Comparison of ENCODE assay signal across 14 cellular contexts in genomic region chr6:154736613-154737259, GRCh38. TPM values are rescaled to one million over a fixed set of nuclear protein-coding genes. Genes with fewer than 3 reads are reported as not detected.
DNase-seq lines count a peak whose midpoint lies in the region; ATAC-seq and TF ChIP-seq lines count a peak whose summit lies in the region.
"Had no signal": no experiment of that assay in that cellular context is flagged by ENCODE, and none has a peak within 500 bp of the region (broad histone marks: within the 10 kb centered on the region; RNA-seq: fewer than 3 reads in every experiment).

No MANE protein-coding gene starts in this region.

- POLR2A ChIA-PET in PC-3 (lab: Charles Lee; ENCODE audit: unreplicated experiment): no interaction called here

- H3K9me3 ChIP-seq in PC-3 (ENCODE audit: low read length): no peaks in the 10 kb centered on the region

- H4K20me1 ChIP-seq in PC-3 (ENCODE audit: low read length): peaks cover 51% of the 10 kb centered on the region

- peak overlapping the region; percentile 65 to 70 for H3K27ac Mint-ChIP-seq in natural killer cell
- H3K27ac Mint-ChIP-seq in natural killer cell treated with Interleukin-12 subunit alpha and Interleukin-12 subunit beta and Interleukin-15 and Interleukin-18, amount 100 ng/mL, for 72 hours: peak overlapping the region in 1 of 2 donors; percentile 69
- peak overlapping the region; percentile 39 for H3K27ac Mint-ChIP-seq in dendritic cell treated with granulocyte-macrophage colony-stimulating factor and Interleukin-4, amounts not matched to agents 40 ng/mL and 50 ng/mL, for 4 days
- H3K27ac Mint-ChIP-seq in type B pancreatic cell: peak overlapping the region; percentile 10
- H3K27ac Mint-ChIP-seq: activated CD4-positive, alpha-beta memory T cell treated with anti-CD3 and anti-CD28 coated beads for 36 hours had no signal

- no peaks in the 10 kb centered on the region for H3F3A ChIP-seq in PC-3 (ENCODE audit: low read length, unreplicated experiment)

- peaks cover 77% of the 10 kb centered on the region for H3K79me2 ChIP-seq in PC-3 (ENCODE audit: low read length)

- no peak overlapping the region for H3K27ac ChIP-seq in PC-3 (ENCODE audit: low read length)

- H3K4me2 ChIP-seq in PC-3 (ENCODE audit: low read length): peak overlapping the region; percentile 10; the same call in 1 of the 2 replicates

- H3K4me3 ChIP-seq in PC-3 (ENCODE audit: low read length): no peak overlapping the region

- peaks cover 9% of the 10 kb centered on the region for H3K4me1 ChIP-seq in PC-3 (ENCODE audit: insufficient read depth, low read length)

- CTCF ChIA-PET in PC-3 (lab: Charles Lee): no interaction called here

- DNase-seq in natural killer cell (no peak), PC-3 (no peak), type B pancreatic cell (ENCODE audit: extremely low spot score, unreplicated experiment) (no peak)
- DNase-seq in natural killer cell treated with Interleukin-12 subunit alpha and Interleukin-12 subunit beta and Interleukin-15 and Interleukin-18, amount 100 ng/mL, for 72 hours (ENCODE audit: low spot score): no peak
- DNase-seq: activated CD4-positive, alpha-beta memory T cell treated with anti-CD3 and anti-CD28 coated beads for 36 hours; activated naive CD4-positive, alpha-beta T cell treated with anti-CD3 and anti-CD28 coated beads, Interleukin-2, amount 50 U/mL, for 16 hours; DMS79 treated with DMSO at 0.1 percent for 48 hours; NCI-H1436 treated with DMSO at 0.1 percent for 48 hours; stimulated activated CD4-positive, alpha-beta T cell treated with anti-CD3 and anti-CD28 coated beads, Interleukin-1b, Interleukin-23, amount 100 ng/mL, for 48 hours; SW 1271 had no signal

- TF ChIP-seq CTCF in natural killer cell (IDR thresholded peaks at IDR 0.05) (no peak), PC-3 (conservative IDR thresholded peaks at IDR 0.05; ENCODE audit: low read depth, low read length) (no peak), type B pancreatic cell (conservative IDR thresholded peaks at IDR 0.05) (no peak)

- H3K27me3 ChIP-seq in PC-3 (ENCODE audit: low read length): no peaks in the 10 kb centered on the region

- H3K36me3 Mint-ChIP-seq in natural killer cell (no peaks in the 10 kb centered on the region), type B pancreatic cell (peaks cover 13% of the 10 kb centered on the region)
- H3K36me3 Mint-ChIP-seq in natural killer cell treated with Interleukin-12 subunit alpha and Interleukin-12 subunit beta and Interleukin-15 and Interleukin-18, amount 100 ng/mL, for 72 hours: no peaks in the 10 kb centered on the region
- peaks cover 50% of the 10 kb centered on the region for H3K36me3 Mint-ChIP-seq in dendritic cell treated with granulocyte-macrophage colony-stimulating factor and Interleukin-4, amounts not matched to agents 40 ng/mL and 50 ng/mL, for 4 days (ENCODE audit: low read depth)

- H3K27me3 Mint-ChIP-seq in natural killer cell (ENCODE audit: low read depth in 2 of 2): no peaks in the 10 kb centered on the region
- H3K27me3 Mint-ChIP-seq in natural killer cell treated with Interleukin-12 subunit alpha and Interleukin-12 subunit beta and Interleukin-15 and Interleukin-18, amount 100 ng/mL, for 72 hours: no peaks in the 10 kb centered on the region
- H3K27me3 Mint-ChIP-seq in dendritic cell treated with granulocyte-macrophage colony-stimulating factor and Interleukin-4, amounts not matched to agents 40 ng/mL and 50 ng/mL, for 4 days: no peaks in the 10 kb centered on the region
- H3K27me3 Mint-ChIP-seq in type B pancreatic cell: no peaks in the 10 kb centered on the region
- H3K27me3 Mint-ChIP-seq: activated CD4-positive, alpha-beta memory T cell treated with anti-CD3 and anti-CD28 coated beads for 36 hours had no signal

- H3K4me3 Mint-ChIP-seq in natural killer cell (no peak overlapping the region), type B pancreatic cell (peak overlapping the region; percentile 65)
- H3K4me3 Mint-ChIP-seq in natural killer cell treated with Interleukin-12 subunit alpha and Interleukin-12 subunit beta and Interleukin-15 and Interleukin-18, amount 100 ng/mL, for 72 hours: no peak overlapping the region
- peak overlapping the region; percentile 6 for H3K4me3 Mint-ChIP-seq in dendritic cell treated with granulocyte-macrophage colony-stimulating factor and Interleukin-4, amounts not matched to agents 40 ng/mL and 50 ng/mL, for 4 days
- H3K4me3 Mint-ChIP-seq: activated CD4-positive, alpha-beta memory T cell treated with anti-CD3 and anti-CD28 coated beads for 36 hours had no signal

- ATAC-seq in natural killer cell: no peak
- ATAC-seq in natural killer cell treated with Interleukin-12 subunit alpha and Interleukin-12 subunit beta and Interleukin-15 and Interleukin-18, amount 100 ng/mL, for 72 hours: no peak
- no peak for ATAC-seq in PC-3
- no peak for ATAC-seq in HG03095 (IDR thresholded peaks at IDR 0.05; ENCODE audit: unreplicated experiment)
- ATAC-seq in GM18520 (IDR thresholded peaks at IDR 0.05; ENCODE audit: unreplicated experiment): no peak
- no peak for ATAC-seq in GM18909 (IDR thresholded peaks at IDR 0.05; ENCODE audit: poor library complexity, unreplicated experiment)

- H3K9ac ChIP-seq in PC-3 (ENCODE audit: low read length): no peak overlapping the region

- no peak overlapping the region for H2AFZ ChIP-seq in PC-3 (ENCODE audit: low read length)

- H3K9me2 ChIP-seq in PC-3 (replicated peaks; ENCODE audit: low read length): no peaks in the 10 kb centered on the region

- peaks cover 45 to 64% of the 10 kb centered on the region in 2 donors for H3K4me1 Mint-ChIP-seq in natural killer cell
- peaks cover 40 to 48% of the 10 kb centered on the region in 2 donors for H3K4me1 Mint-ChIP-seq in natural killer cell treated with Interleukin-12 subunit alpha and Interleukin-12 subunit beta and Interleukin-15 and Interleukin-18, amount 100 ng/mL, for 72 hours (ENCODE audit: low read depth in 2 of 2)
- peaks cover 57% of the 10 kb centered on the region for H3K4me1 Mint-ChIP-seq in dendritic cell treated with granulocyte-macrophage colony-stimulating factor and Interleukin-4, amounts not matched to agents 40 ng/mL and 50 ng/mL, for 4 days (ENCODE audit: low read depth)
- peaks cover 37% of the 10 kb centered on the region for H3K4me1 Mint-ChIP-seq in type B pancreatic cell (ENCODE audit: unreplicated experiment)

- intact Hi-C loops in natural killer cell (cut with micrococcal nuclease): no loop called here
- intact Hi-C loops in PC-3 (cut with micrococcal nuclease): no loop called here
- intact Hi-C loops in dendritic cell treated with granulocyte-macrophage colony-stimulating factor and Interleukin-4, amounts not matched to agents 40 ng/mL and 50 ng/mL, for 4 days (cut with micrococcal nuclease): loop anchor here (10.0 kb wide), 1 partner anchor 382 kb away; the partner anchor contains the start of gene IPCEF1

- no TSS peak for BruUV-seq in PC-3 (replicated peaks; lab: Mats Ljungman, UMichigan)

- peaks cover 4% of the 10 kb centered on the region; the same call in 1 of the 2 replicates for H3K36me3 ChIP-seq in PC-3 (ENCODE audit: low read depth, low read length)

- no peaks in the 10 kb centered on the region for H3K9me3 Mint-ChIP-seq in natural killer cell
- no peaks in the 10 kb centered on the region for H3K9me3 Mint-ChIP-seq in natural killer cell treated with Interleukin-12 subunit alpha and Interleukin-12 subunit beta and Interleukin-15 and Interleukin-18, amount 100 ng/mL, for 72 hours
- no peaks in the 10 kb centered on the region for H3K9me3 Mint-ChIP-seq in dendritic cell treated with granulocyte-macrophage colony-stimulating factor and Interleukin-4, amounts not matched to agents 40 ng/mL and 50 ng/mL, for 4 days
- no peaks in the 10 kb centered on the region for H3K9me3 Mint-ChIP-seq in type B pancreatic cell
- H3K9me3 Mint-ChIP-seq: activated CD4-positive, alpha-beta memory T cell treated with anti-CD3 and anti-CD28 coated beads for 36 hours had no signal

RNA-seq across cellular contexts. Expression of gene SCAF8, which starts 3.5 kb away (rescaled TPM):
- total RNA-seq in natural killer cell (10 to 100 TPM; 60.0 to 74.3 (median 68.2) TPM), PC-3 (2014; rRNA removed) (11.9 and 15.0 TPM in 2 replicates), type B pancreatic cell (ENCODE audit: low replicate concordance) (45.7 and 58.7 TPM in 2 replicates)
- 10 to 100 TPM; 39.3 to 43.4 TPM for total RNA-seq in natural killer cell treated with Interleukin-12 subunit alpha and Interleukin-12 subunit beta and Interleukin-15 and Interleukin-18, amount 100 ng/mL, for 72 hours

Comparison
In these comparisons a context has a peak if more than half of its experiments do, and no peak if none do; other contexts are left out.
1. H3K4me3 Mint-ChIP-seq: peak in dendritic cell treated with granulocyte-macrophage colony-stimulating factor and Interleukin-4, amounts not matched to agents 40 ng/mL and 50 ng/mL, for 4 days (single experiment) and type B pancreatic cell (single experiment); none in natural killer cell (single experiment) and natural killer cell treated with Interleukin-12 subunit alpha and Interleukin-12 subunit beta and Interleukin-15 and Interleukin-18, amount 100 ng/mL, for 72 hours (single experiment).